In genomic region chr3:144058713-144059112, GRCh38 we compare ENCODE assay signal across 22 cellular contexts.
DNase-seq lines count a peak whose midpoint lies in the region; ATAC-seq and TF ChIP-seq lines count a peak whose summit lies in the region.
"Had no signal": no experiment of that assay in that cellular context is flagged by ENCODE, and none has a peak within 500 bp of the region (broad histone marks: within the 10 kb centered on the region; RNA-seq: fewer than 3 reads in every experiment).

No MANE protein-coding gene starts in this region.

- H3K4me3 ChIP-seq in coronary artery = no peak overlapping the region
- H3K4me3 ChIP-seq: GM23338 had no signal

- H3K4me3 Mint-ChIP-seq in activated CD4-positive, alpha-beta T cell treated with anti-CD3 and anti-CD28 coated beads for 36 hours = no peak overlapping the region
- H3K4me3 Mint-ChIP-seq: CD8-positive, alpha-beta memory T cell; GM23338 had no signal

- H3K36me3 Mint-ChIP-seq in activated CD4-positive, alpha-beta T cell treated with anti-CD3 and anti-CD28 coated beads for 36 hours (ENCODE audit: low read depth) = no peaks in the 10 kb centered on the region
- H3K36me3 Mint-ChIP-seq: CD8-positive, alpha-beta memory T cell had no signal

- intact Hi-C loops in activated CD4-positive, alpha-beta T cell treated with anti-CD3 and anti-CD28 coated beads for 36 hours (cut with DNase I, micrococcal nuclease) = no loop called here

- H3K27ac Mint-ChIP-seq in activated CD4-positive, alpha-beta T cell treated with anti-CD3 and anti-CD28 coated beads for 36 hours = no peak overlapping the region
- H3K27ac Mint-ChIP-seq: CD8-positive, alpha-beta memory T cell; GM23338 had no signal

- no peak for DNase-seq in activated effector memory CD4-positive, alpha-beta T cell treated with anti-CD3 and anti-CD28 coated beads, Interleukin-2, amount 50 U/mL, for 16 hours
- DNase-seq in activated CD4-positive, alpha-beta T cell treated with anti-CD3 and anti-CD28 coated beads for 36 hours = no peak
- DNase-seq in coronary artery (ENCODE audit: low spot score) = no peak
- no peak for DNase-seq in NCI-H774 (lab: John Stamatoyannopoulos, UW)
- DNase-seq: ACHN; C1 segment of cervical spinal cord; CD8-positive, alpha-beta memory T cell; HCEC 1CT; KG1; MV-4-11; NCI-H1694 treated with DMSO at 0.1 percent for 48 hours; PC-3; RPMI8226; SIG-M5; T-helper 1 cell; T-helper 9 cell had no signal

- no peak for TF ChIP-seq CTCF in coronary artery (IDR thresholded peaks at IDR 0.05)

- CTCF ChIA-PET in activated CD4-positive, alpha-beta T cell treated with anti-CD3 and anti-CD28 coated beads for 36 hours (lab: Charles Lee) = interaction anchor here (0.6 to 1.0 kb wide), 2 partner anchors 10 to 94 kb away, joined by 3 read pairs; no protein-coding TSS in a partner anchor

- ATAC-seq in GM18870 (IDR thresholded peaks at IDR 0.05; ENCODE audit: unreplicated experiment) = peak; percentile 72
- ATAC-seq in GM21717 (IDR thresholded peaks at IDR 0.05; ENCODE audit: unreplicated experiment) = peak; percentile 49
- ATAC-seq in HG02870 (IDR thresholded peaks at IDR 0.05; ENCODE audit: unreplicated experiment) = peak; percentile 70
- ATAC-seq in activated CD4-positive, alpha-beta T cell treated with anti-CD3 and anti-CD28 coated beads for 36 hours = no peak
- ATAC-seq: GM23338, HepG2, PC-3, SK-N-SH treated with all-trans-retinoic acid at 6 μM for 48 hours had no signal

- no peaks in the 10 kb centered on the region for H3K4me1 Mint-ChIP-seq in activated CD4-positive, alpha-beta T cell treated with anti-CD3 and anti-CD28 coated beads for 36 hours
- H3K4me1 Mint-ChIP-seq: CD8-positive, alpha-beta memory T cell had no signal

- no peak overlapping the region for H3K27ac ChIP-seq in coronary artery

- no peaks in the 10 kb centered on the region for H3K27me3 Mint-ChIP-seq in activated CD4-positive, alpha-beta T cell treated with anti-CD3 and anti-CD28 coated beads for 36 hours

- H3K9me3 Mint-ChIP-seq in activated CD4-positive, alpha-beta T cell treated with anti-CD3 and anti-CD28 coated beads for 36 hours (ENCODE audit: low read depth) = no peaks in the 10 kb centered on the region
- H3K9me3 Mint-ChIP-seq: CD8-positive, alpha-beta memory T cell; GM23338 had no signal

- POLR2A ChIA-PET in activated CD4-positive, alpha-beta T cell treated with anti-CD3 and anti-CD28 coated beads for 36 hours (lab: Charles Lee) = no interaction called here
